Comparison of ENCODE assay signal across 8 cellular contexts in the genomic region with DNA sequence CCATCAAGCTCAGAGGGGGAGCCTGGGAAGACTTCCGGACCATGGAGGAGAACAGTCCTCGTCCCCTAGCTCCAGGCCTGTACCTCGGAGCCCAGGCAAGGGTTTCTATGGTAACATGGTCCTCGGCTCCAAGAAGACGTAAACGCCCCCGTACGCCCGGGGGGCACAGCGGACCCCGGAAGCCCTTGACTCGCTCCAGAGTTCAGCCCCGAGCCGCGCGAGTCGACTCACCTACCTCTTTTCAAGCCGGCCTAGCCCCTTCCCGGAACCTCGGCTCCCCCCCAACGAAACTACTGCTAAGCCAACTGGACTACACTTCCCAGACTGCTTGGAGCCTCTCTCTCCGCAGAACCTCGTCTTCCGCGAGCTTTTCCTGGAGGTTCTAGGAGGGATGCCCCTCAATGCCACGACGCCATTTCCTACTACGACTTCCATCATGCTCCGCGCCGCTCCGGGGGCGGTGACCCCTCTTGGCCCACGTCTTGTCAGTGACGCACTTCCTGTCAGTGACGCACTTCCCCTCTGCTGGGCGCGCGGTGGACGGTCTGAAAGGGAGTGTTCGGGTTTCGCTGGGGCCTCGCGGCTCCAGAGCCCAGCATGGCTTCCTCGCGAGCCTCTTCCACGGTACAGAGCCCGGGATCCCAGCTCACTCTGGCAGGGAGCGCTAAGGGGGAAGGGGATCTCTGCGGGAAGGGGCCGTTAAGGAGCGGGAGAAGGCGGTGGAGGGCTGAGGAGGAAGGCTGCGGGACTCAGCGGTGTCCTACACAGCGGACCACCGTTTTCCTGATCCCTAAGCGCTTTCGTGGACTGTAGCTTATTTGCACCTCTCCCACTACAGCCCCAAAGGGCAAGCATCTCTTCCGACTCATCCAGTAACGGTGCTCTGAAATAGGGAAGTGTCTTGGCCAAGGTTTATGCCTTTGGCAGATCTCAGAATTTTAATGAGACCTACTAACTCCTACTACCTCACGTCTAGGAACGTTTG. TPM values are rescaled to one million over a fixed set of nuclear protein-coding genes. Genes with fewer than 3 reads are reported as not detected.
A peak's percentile ranks its signal among the peaks of the same experiment; 100 is the strongest.
DNase-seq lines count a peak whose midpoint lies in the region; ATAC-seq and TF ChIP-seq lines count a peak whose summit lies in the region.

A gene (minus strand): TSS at position 426 of the 985 bp plus-strand sequence. CDS start 3,065 bp downstream, outside the sequence.
A gene (plus strand): TSS at position 512 of the 985 bp plus-strand sequence. CDS start 86 bp downstream, at position 598.

- peak within 1 kb of the TSS; percentile 87 for H3K4me2 ChIP-seq in OCI-LY3 (ENCODE audit: low read length)

- H3K4me3 ChIP-seq in OCI-LY3 (ENCODE audit: low read length) (peak within 1 kb of the TSS; percentile 89), epithelial cell of esophagus (ENCODE audit: low read length) (peak within 1 kb of the TSS; percentile 97), mononuclear cell (ENCODE audit: low read length) (peak within 1 kb of the TSS; percentile 86)

- DNase-seq in DMS 273 treated with DMSO at 0.1 percent for 48 hours (lab: John Stamatoyannopoulos, UW) (peak; percentile 94), HuH-7.5 (ENCODE audit: low spot score) (peak; percentile 79), epithelial cell of esophagus (ENCODE audit: low read depth) (peak; percentile 99)
- DNase-seq in activated CD8-positive, alpha-beta memory T cell treated with anti-CD3 and anti-CD28 coated beads, Interleukin-2, amount 50 U/mL, for 48 hours, result peak; percentile 97
- DNase-seq in stimulated activated CD8-positive, alpha-beta memory T cell treated with anti-CD3 and anti-CD28 coated beads, Interleukin-4, amount 100 ng/mL, for 1 hour (ENCODE audit: low read depth in 2 of 2, low spot score in 1 of 2), result peak; percentile 88 to 89

- peaks cover 6% of the 10 kb centered on the region; the same call in 1 of the 2 replicates for H4K20me1 ChIP-seq in OCI-LY3 (ENCODE audit: insufficient read depth, low read length)

- H3K79me2 ChIP-seq in OCI-LY3 (ENCODE audit: low read length), result peaks cover 45% of the 10 kb centered on the region

- H3K4me1 ChIP-seq in OCI-LY3 (ENCODE audit: low read length) (peaks cover 12% of the 10 kb centered on the region), mononuclear cell (ENCODE audit: insufficient read depth, low read length) (peaks cover 14% of the 10 kb centered on the region)

- H2AFZ ChIP-seq in OCI-LY3 (ENCODE audit: low read depth, low read length), result peak within 1 kb of the TSS; percentile 80

- ATAC-seq in GM21528 (IDR thresholded peaks at IDR 0.05; ENCODE audit: low FRiP score, unreplicated experiment), result peak; percentile 97

- TF ChIP-seq CTCF in OCI-LY3 (IDR thresholded peaks at IDR 0.05; ENCODE audit: low read depth, low read length), result no peak
- TF ChIP-seq CTCF in epithelial cell of esophagus (IDR thresholded peaks at IDR 0.05; ENCODE audit: insufficient read depth, low read depth, low read length, missing control alignments), result peak; percentile 1

- H3K9ac ChIP-seq in OCI-LY3 (ENCODE audit: low read length), result peak within 1 kb of the TSS; percentile 93

- H3K27ac ChIP-seq in OCI-LY3 (ENCODE audit: low read length), result peak within 1 kb of the TSS; percentile 65

- H3K9me3 ChIP-seq in OCI-LY3 (ENCODE audit: insufficient read depth, low read length), result no peaks in the 10 kb centered on the region
- no peaks in the 10 kb centered on the region for H3K9me3 ChIP-seq in mononuclear cell (ENCODE audit: low read depth, low read length)

- H3K27me3 ChIP-seq in OCI-LY3 (ENCODE audit: low read depth, low read length), result no peaks in the 10 kb centered on the region
- no peaks in the 10 kb centered on the region for H3K27me3 ChIP-seq in mononuclear cell (ENCODE audit: insufficient read depth, low read length)

- H3K36me3 ChIP-seq in OCI-LY3 (replicated peaks; ENCODE audit: low read depth, low read length), result peaks cover 42% of the 10 kb centered on the region

RNA-seq across cellular contexts. Expression of the first gene that starts in this region (rescaled TPM):
- 13.2 TPM for total RNA-seq in mononuclear cell

RNA-seq across cellular contexts. Expression of the second gene that starts in this region (rescaled TPM):
- total RNA-seq in mononuclear cell, result 15.4 TPM

Comparison
In these comparisons a context has a peak if more than half of its experiments do, and no peak if none do; other contexts are left out.
1. Peak in every context shown above with its lines: DNase-seq, ATAC-seq, H3K4me3 ChIP-seq and H3K27ac ChIP-seq.